15 cellular contexts compared by ENCODE assay signal in genomic region chr17:48583708-48584582, GRCh38. TPM values are rescaled to one million over a fixed set of nuclear protein-coding genes. Genes with fewer than 3 reads are reported as not detected.
DNase-seq lines count a peak whose midpoint lies in the region; ATAC-seq and TF ChIP-seq lines count a peak whose summit lies in the region.
"Had no signal": no experiment of that assay in that cellular context is flagged by ENCODE, and none has a peak within 500 bp of the region (broad histone marks: within the 10 kb centered on the region; RNA-seq: fewer than 3 reads in every experiment).

No MANE protein-coding gene starts in this region.

- no peaks in the 10 kb centered on the region for H4K20me1 ChIP-seq in HCT116 (ENCODE audit: insufficient read depth)

- TSS peak; percentile 29 for BruUV-seq in HCT116 (replicated peaks; lab: Mats Ljungman, UMichigan)

- CTCF ChIA-PET in HCT116 (lab: Charles Lee): interaction anchor here (0.5 to 1.6 kb wide), 3 partner anchors 232 to 506 kb away, joined by 3 to 10 read pairs (median 4); no protein-coding TSS in a partner anchor
- CTCF ChIA-PET in naive thymus-derived CD4-positive, alpha-beta T cell (lab: Charles Lee): interaction anchor here (0.6 to 1.5 kb wide), 6 partner anchors 9 to 232 kb away, joined by 3 to 5 read pairs (median 3); partner anchors contain the start of gene HOXB5

- POLR2A ChIA-PET in HCT116 (lab: Charles Lee): no interaction called here
- POLR2A ChIA-PET in naive thymus-derived CD4-positive, alpha-beta T cell (lab: Charles Lee): interaction anchor here (0.9 to 2.6 kb wide), 4 partner anchors 9 to 91 kb away, joined by 4 to 20 read pairs (median 5); no protein-coding TSS in a partner anchor

- TF ChIP-seq POLR2A in HCT116 (IDR thresholded peaks at IDR 0.05; ENCODE audit: borderline replicate concordance, extremely low read depth, insufficient read depth, insufficient read length): no peak

- H3K27ac ChIP-seq in HCT116 (ENCODE audit: low read depth, low read length) (peak overlapping the region; percentile 91), ascending aorta (peak overlapping the region; percentile 96 to 97)
- no peak overlapping the region for H3K27ac ChIP-seq in naive thymus-derived CD4-positive, alpha-beta T cell (ENCODE audit: low read depth, low read length)

- peak overlapping the region in 2 of 9 donors; percentile 11 to 32 for H3K27ac Mint-ChIP-seq in naive thymus-derived CD4-positive, alpha-beta T cell

- H3K4me1 ChIP-seq in HCT116 (ENCODE audit: control insufficient read depth in 1 of 2, insufficient read depth in 2 of 2, low read length in 2 of 2) (peaks cover 27 to 74% of the 10 kb centered on the region in 2 experiments), ascending aorta (peaks cover 0 to 34% of the 10 kb centered on the region in 2 donors)
- H3K4me1 ChIP-seq in naive thymus-derived CD4-positive, alpha-beta T cell (ENCODE audit: control insufficient read depth in 2 of 2, insufficient read depth in 2 of 2, low read length in 2 of 2): peaks cover 12 to 30% of the 10 kb centered on the region in 2 donors

- intact Hi-C loops in HCT116 (cut with micrococcal nuclease): no loop called here
- intact Hi-C loops in ascending aorta (cut with DNase I): no loop called here
- intact Hi-C loops in naive thymus-derived CD4-positive, alpha-beta T cell (cut with micrococcal nuclease): no loop called here

- no peaks in the 10 kb centered on the region for H3K36me3 ChIP-seq in HCT116 (ENCODE audit: control insufficient read depth in 1 of 2, insufficient read depth in 2 of 2, low read length in 2 of 2)
- H3K36me3 ChIP-seq in ascending aorta: no peaks in the 10 kb centered on the region
- no peaks in the 10 kb centered on the region for H3K36me3 ChIP-seq in naive thymus-derived CD4-positive, alpha-beta T cell (ENCODE audit: control insufficient read depth in 2 of 3, insufficient read depth in 3 of 3, low read length in 3 of 3)

- TF ChIP-seq RAD21 in HCT116 (IDR thresholded peaks at IDR 0.05; ENCODE audit: low read depth): no peak

- H3K4me1 Mint-ChIP-seq in naive thymus-derived CD4-positive, alpha-beta T cell: peaks cover 24 to 84% (median 54%) of the 10 kb centered on the region in 7 donors

- H3K79me2 ChIP-seq in HCT116 (ENCODE audit: insufficient read depth, low read length): peaks cover 83% of the 10 kb centered on the region

- peaks cover 0 to 17% (median 0%) of the 10 kb centered on the region in 5 donors for H3K36me3 Mint-ChIP-seq in naive thymus-derived CD4-positive, alpha-beta T cell

- RAD21 ChIA-PET in HCT116 (lab: Charles Lee; ENCODE audit: low non-redundant PET in 1 of 2, low total read pairs in 2 of 2, uncharacterized antibody in 2 of 2, unreplicated experiment in 2 of 2): interaction anchor here in 1 of 2 experiments (1.1 kb wide), 1 partner anchor 324 kb away, joined by 3 read pairs; no protein-coding TSS in a partner anchor

- H3K27me3 Mint-ChIP-seq in naive thymus-derived CD4-positive, alpha-beta T cell: peaks cover 90 to 98% (median 96%) of the 10 kb centered on the region in 5 donors

- H3K9me3 ChIP-seq in HCT116 (ENCODE audit: control insufficient read depth in 1 of 2, insufficient read depth in 1 of 2, low read depth in 1 of 2, low read length in 2 of 2) (no peaks in the 10 kb centered on the region), ascending aorta (no peaks in the 10 kb centered on the region)
- no peaks in the 10 kb centered on the region for H3K9me3 ChIP-seq in naive thymus-derived CD4-positive, alpha-beta T cell (ENCODE audit: control insufficient read depth in 2 of 3, low read length in 3 of 3)

- peak overlapping the region; percentile 63 for H3K9ac ChIP-seq in HCT116 (ENCODE audit: low read length)

- H3K4me3 Mint-ChIP-seq in naive thymus-derived CD4-positive, alpha-beta T cell: peak overlapping the region in 6 of 10 donors; percentile 16 to 96 (median 50)

- no peaks in the 10 kb centered on the region for H3K27me3 ChIP-seq in HCT116 (ENCODE audit: insufficient read depth, low read length)
- no peaks in the 10 kb centered on the region for H3K27me3 ChIP-seq in ascending aorta
- H3K27me3 ChIP-seq in naive thymus-derived CD4-positive, alpha-beta T cell (ENCODE audit: control insufficient read depth in 2 of 2, insufficient read depth in 2 of 2, low read length in 2 of 2): peaks cover 14 to 57% of the 10 kb centered on the region in 2 donors

- H3K4me2 ChIP-seq in HCT116 (ENCODE audit: low read length): peak overlapping the region; percentile 98

- ATAC-seq in HCT116: no peak
- no peak for ATAC-seq in naive thymus-derived CD4-positive, alpha-beta T cell
- no peak for ATAC-seq in GM19023 (IDR thresholded peaks at IDR 0.05; ENCODE audit: unreplicated experiment)

- peak overlapping the region; percentile 74 to 76; a peak in 3 of 4 replicates for H3K4me3 ChIP-seq in HCT116 (replicated peaks in 1 of 2; ENCODE audit: low read depth in 1 of 2, low read length in 2 of 2)
- H3K4me3 ChIP-seq in ascending aorta: no peak overlapping the region
- no peak overlapping the region for H3K4me3 ChIP-seq in naive thymus-derived CD4-positive, alpha-beta T cell (ENCODE audit: low read length)

- H3K9me3 Mint-ChIP-seq in naive thymus-derived CD4-positive, alpha-beta T cell: peaks cover 0 to 3% (median 0%) of the 10 kb centered on the region in 11 donors

- H3K9me2 ChIP-seq in HCT116 (ENCODE audit: insufficient read depth): no peaks in the 10 kb centered on the region

- DNase-seq in AG20443 (ENCODE audit: low spot score) (peak; percentile 50), HCT116 (ENCODE audit: low read depth, low spot score) (no peak), ascending aorta (ENCODE audit: low spot score in 2 of 2) (no peak), cerebellum (ENCODE audit: low spot score) (no peak), NCI-H510A (lab: John Stamatoyannopoulos, UW) (no peak)
- no peak for DNase-seq in naive thymus-derived CD4-positive, alpha-beta T cell
- DNase-seq: activated CD4-positive, alpha-beta T cell treated with anti-CD3 and anti-CD28 coated beads for 1 hour; activated effector memory CD4-positive, alpha-beta T cell treated with anti-CD3 and anti-CD28 coated beads, Interleukin-2, amount 50 U/mL, for 16 hours; COR-L47; Karpas-422; NCI-H2107; stimulated activated CD4-positive, alpha-beta T cell treated with anti-CD3 and anti-CD28 coated beads, Interleukin-4, amount 100 ng/mL, for 1 hour; stimulated activated naive CD4-positive, alpha-beta T cell treated with Interleukin-2 at 50 U/mL for 16 hours had no signal

- H2AFZ ChIP-seq in HCT116 (ENCODE audit: low read depth, low read length, poor library complexity, severe bottlenecking): no peak overlapping the region

- TF ChIP-seq CTCF in HCT116 (IDR thresholded peaks at IDR 0.05 in 2 of 3, conservative IDR thresholded peaks at IDR 0.05 in 1 of 3; ENCODE audit: borderline replicate concordance in 1 of 3, insufficient read depth in 1 of 3, low read depth in 2 of 3, low read length in 2 of 3): no peak
- no peak for TF ChIP-seq CTCF in ascending aorta (IDR thresholded peaks at IDR 0.05)

TF ChIP-seq in HCT116, 20 proteins besides CTCF, POLR2A, EP300 and RAD21 (continues in another document):
- TF ChIP-seq ZNF274 (IDR thresholded peaks at IDR 0.05; ENCODE audit: low read depth, low read length) (no peak), MAX (IDR thresholded peaks at IDR 0.05) (no peak), ZFX (IDR thresholded peaks at IDR 0.05) (no peak), YY1 (IDR thresholded peaks at IDR 0.05; ENCODE audit: extremely low read depth, insufficient replicate concordance, low read depth, low read length) (no peak), SRF (IDR thresholded peaks at IDR 0.05; ENCODE audit: low read depth) (no peak), TCF7L2 (IDR thresholded peaks at IDR 0.05; ENCODE audit: borderline replicate concordance, extremely low read depth, insufficient read depth, insufficient read length) (no peak), SIN3A (IDR thresholded peaks at IDR 0.05; ENCODE audit: low read depth) (no peak)

RNA-seq across cellular contexts. Expression of gene HOXB4, which starts 5.8 kb away (rescaled TPM):
- total RNA-seq in HCT116 (2021; ENCODE audit: unreplicated experiment): 11.3 TPM
- polyA plus RNA-seq in HCT116 (2012): 3.2 and 4.2 TPM in 2 replicates
- total RNA-seq in ascending aorta: 20.4 TPM
- 1 to 10 TPM in 4 of 5 experiments, under 1 TPM in 1; 0.34 to 7.9 (median 2.4) TPM for total RNA-seq in naive thymus-derived CD4-positive, alpha-beta T cell
- not detected for polyA plus RNA-seq in naive thymus-derived CD4-positive, alpha-beta T cell
- total RNA-seq in cerebellum: 0.09 TPM

RNA-seq across cellular contexts. Expression of gene HOXB3, which starts 6.1 kb away (rescaled TPM):
- total RNA-seq in HCT116 (2021; ENCODE audit: unreplicated experiment): 19.8 TPM
- polyA plus RNA-seq in HCT116 (2012): 4.7 and 6.0 TPM in 2 replicates
- 19.3 TPM for total RNA-seq in ascending aorta
- 10 to 100 TPM in 1 of 5 experiments, 1 to 10 TPM in 3, under 1 TPM in 1; 0.48 to 14.6 (median 7.1) TPM for total RNA-seq in naive thymus-derived CD4-positive, alpha-beta T cell
- under 1 TPM in 1 of 2 donors, not detected in 1; 0.11 TPM for polyA plus RNA-seq in naive thymus-derived CD4-positive, alpha-beta T cell
- total RNA-seq in cerebellum: not detected

RNA-seq across cellular contexts. Expression of gene HOXB5, which starts 9.6 kb away (rescaled TPM):
- total RNA-seq in HCT116 (2021; ENCODE audit: unreplicated experiment) (19.8 TPM), ascending aorta (0.53 TPM), cerebellum (not detected)
- 6.5 and 12.0 TPM in 2 replicates for polyA plus RNA-seq in HCT116 (2012)
- total RNA-seq in naive thymus-derived CD4-positive, alpha-beta T cell: not detected
- not detected for polyA plus RNA-seq in naive thymus-derived CD4-positive, alpha-beta T cell
- total RNA-seq: mononuclear cell had no signal

RNA-seq across cellular contexts. Expression of gene HOXB6, which starts 20.8 kb away (rescaled TPM):
- total RNA-seq in HCT116 (2021; ENCODE audit: unreplicated experiment) (64.8 TPM), ascending aorta (5.1 TPM), cerebellum (not detected)
- 17.5 and 28.9 TPM in 2 replicates for polyA plus RNA-seq in HCT116 (2012)
- under 1 TPM in 1 of 5 experiments, not detected in 4; 0.34 TPM for total RNA-seq in naive thymus-derived CD4-positive, alpha-beta T cell
- polyA plus RNA-seq in naive thymus-derived CD4-positive, alpha-beta T cell: not detected
- total RNA-seq: mononuclear cell had no signal

RNA-seq across cellular contexts. Expression of gene HOXB7, which starts 26.9 kb away (rescaled TPM):
- total RNA-seq in HCT116 (2021; ENCODE audit: unreplicated experiment) (33.6 TPM), ascending aorta (15.0 TPM), cerebellum (not detected)
- 16.8 and 23.4 TPM in 2 replicates for polyA plus RNA-seq in HCT116 (2012)
- total RNA-seq in naive thymus-derived CD4-positive, alpha-beta T cell: under 1 TPM in 1 of 5 experiments, not detected in 4; 0.31 TPM
- polyA plus RNA-seq in naive thymus-derived CD4-positive, alpha-beta T cell: not detected

Comparison
In these comparisons a context has a peak if more than half of its experiments do, and no peak if none do; other contexts are left out.
1. H3K4me3 ChIP-seq: peak in HCT116 (2 of 2); none in ascending aorta (0 of 2) and naive thymus-derived CD4-positive, alpha-beta T cell (single experiment).
2. RNA of gene HOXB5, which starts 9.6 kb away (total RNA-seq): 19.8 TPM in HCT116 (single experiment); 0.53 TPM in ascending aorta (single experiment), not detected in naive thymus-derived CD4-positive, alpha-beta T cell and not detected in cerebellum (single experiment); every median in the first group is over 10 times any median in the second.